In the genomic region with DNA sequence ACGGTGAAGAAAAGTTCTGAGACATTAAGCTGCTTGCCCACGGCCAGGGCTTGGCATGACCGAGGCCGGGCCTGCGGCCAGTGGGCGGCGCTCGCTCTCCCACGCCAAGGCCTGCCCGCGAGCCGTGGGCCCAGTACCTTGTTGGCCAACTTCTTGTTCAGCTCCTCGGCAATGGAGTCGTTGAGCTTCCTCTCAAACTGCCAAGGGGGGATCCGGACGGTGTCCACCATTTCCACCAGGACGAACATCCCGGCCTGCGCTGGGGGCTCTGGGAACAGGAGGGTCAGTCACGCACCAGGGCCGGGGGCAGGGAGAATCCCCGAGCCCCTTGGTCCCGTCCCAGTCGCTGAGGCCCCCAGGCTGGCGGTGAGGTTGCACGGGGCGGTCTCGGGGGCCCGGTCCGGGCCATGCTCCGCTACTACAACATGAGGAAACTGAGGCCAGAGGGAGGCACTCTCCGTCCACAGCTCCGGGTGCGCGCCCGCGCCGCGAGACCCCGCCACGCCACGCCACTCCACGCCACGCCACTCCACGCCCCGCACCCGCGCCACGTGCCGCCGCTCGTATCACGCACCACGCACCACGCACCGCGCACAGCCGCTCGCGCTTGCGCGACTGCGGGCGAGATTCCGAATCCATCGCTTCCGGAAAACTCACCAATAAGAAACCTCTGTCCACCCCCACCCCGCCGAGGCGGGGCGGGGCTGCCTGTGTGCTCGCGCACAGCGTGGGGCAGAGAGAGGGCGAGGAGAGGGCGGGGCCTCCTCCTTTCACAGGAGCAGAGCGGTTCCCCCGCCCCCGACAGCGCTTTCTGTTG, we compare ENCODE assay signal across 1 cellular context.
A peak's percentile ranks its signal among the peaks of the same experiment; 100 is the strongest.
TF ChIP-seq lines count a peak whose summit lies in the region.

A gene with protein sequence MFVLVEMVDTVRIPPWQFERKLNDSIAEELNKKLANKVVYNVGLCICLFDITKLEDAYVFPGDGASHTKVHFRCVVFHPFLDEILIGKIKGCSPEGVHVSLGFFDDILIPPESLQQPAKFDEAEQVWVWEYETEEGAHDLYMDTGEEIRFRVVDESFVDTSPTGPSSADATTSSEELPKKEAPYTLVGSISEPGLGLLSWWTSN (minus strand): TSS at position 617 of the 817 bp plus-strand sequence. CDS start 369 bp downstream, at position 248.

TF ChIP-seq in HepG2, 621 proteins besides CTCF, POLR2A, EP300 and RAD21 (continued from another document and continues in another):
- TF ChIP-seq, protein P1, sequence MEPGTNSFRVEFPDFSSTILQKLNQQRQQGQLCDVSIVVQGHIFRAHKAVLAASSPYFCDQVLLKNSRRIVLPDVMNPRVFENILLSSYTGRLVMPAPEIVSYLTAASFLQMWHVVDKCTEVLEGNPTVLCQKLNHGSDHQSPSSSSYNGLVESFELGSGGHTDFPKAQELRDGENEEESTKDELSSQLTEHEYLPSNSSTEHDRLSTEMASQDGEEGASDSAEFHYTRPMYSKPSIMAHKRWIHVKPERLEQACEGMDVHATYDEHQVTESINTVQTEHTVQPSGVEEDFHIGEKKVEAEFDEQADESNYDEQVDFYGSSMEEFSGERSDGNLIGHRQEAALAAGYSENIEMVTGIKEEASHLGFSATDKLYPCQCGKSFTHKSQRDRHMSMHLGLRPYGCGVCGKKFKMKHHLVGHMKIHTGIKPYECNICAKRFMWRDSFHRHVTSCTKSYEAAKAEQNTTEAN (CRISPR knock-in tag; conservative IDR thresholded peaks at IDR 0.05), result 0 out of 2 replicates have a peak, but pooled peaks have one; percentile 31
- no peak for TF ChIP-seq PHB2 (IDR thresholded peaks at IDR 0.05; ENCODE audit: partially characterized antibody)
- no peak for TF ChIP-seq BORCS8-MEF2B (CRISPR knock-in tag; IDR thresholded peaks at IDR 0.05)
- TF ChIP-seq LCORL (IDR thresholded peaks at IDR 0.05), result no peak
- 0 out of 2 replicates have a peak, but pooled peaks have one; percentile 29 for TF ChIP-seq LCORL (CRISPR knock-in tag; IDR thresholded peaks at IDR 0.05)
- TF ChIP-seq, protein P2, sequence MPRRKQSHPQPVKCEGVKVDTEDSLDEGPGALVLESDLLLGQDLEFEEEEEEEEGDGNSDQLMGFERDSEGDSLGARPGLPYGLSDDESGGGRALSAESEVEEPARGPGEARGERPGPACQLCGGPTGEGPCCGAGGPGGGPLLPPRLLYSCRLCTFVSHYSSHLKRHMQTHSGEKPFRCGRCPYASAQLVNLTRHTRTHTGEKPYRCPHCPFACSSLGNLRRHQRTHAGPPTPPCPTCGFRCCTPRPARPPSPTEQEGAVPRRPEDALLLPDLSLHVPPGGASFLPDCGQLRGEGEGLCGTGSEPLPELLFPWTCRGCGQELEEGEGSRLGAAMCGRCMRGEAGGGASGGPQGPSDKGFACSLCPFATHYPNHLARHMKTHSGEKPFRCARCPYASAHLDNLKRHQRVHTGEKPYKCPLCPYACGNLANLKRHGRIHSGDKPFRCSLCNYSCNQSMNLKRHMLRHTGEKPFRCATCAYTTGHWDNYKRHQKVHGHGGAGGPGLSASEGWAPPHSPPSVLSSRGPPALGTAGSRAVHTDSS (CRISPR knock-in tag; conservative IDR thresholded peaks at IDR 0.05), result no peak
- peak; percentile 63 for TF ChIP-seq ZNF563 (CRISPR knock-in tag; IDR thresholded peaks at IDR 0.05)
- TF ChIP-seq MAF1 (CRISPR knock-in tag; IDR thresholded peaks at IDR 0.05; ENCODE audit: borderline replicate concordance), result 0 out of 2 replicates have a peak, but pooled peaks have one; percentile 5
- no peak for TF ChIP-seq NR2C2 (CRISPR knock-in tag; IDR thresholded peaks at IDR 0.05; ENCODE audit: borderline replicate concordance)
- TF ChIP-seq, protein P3, sequence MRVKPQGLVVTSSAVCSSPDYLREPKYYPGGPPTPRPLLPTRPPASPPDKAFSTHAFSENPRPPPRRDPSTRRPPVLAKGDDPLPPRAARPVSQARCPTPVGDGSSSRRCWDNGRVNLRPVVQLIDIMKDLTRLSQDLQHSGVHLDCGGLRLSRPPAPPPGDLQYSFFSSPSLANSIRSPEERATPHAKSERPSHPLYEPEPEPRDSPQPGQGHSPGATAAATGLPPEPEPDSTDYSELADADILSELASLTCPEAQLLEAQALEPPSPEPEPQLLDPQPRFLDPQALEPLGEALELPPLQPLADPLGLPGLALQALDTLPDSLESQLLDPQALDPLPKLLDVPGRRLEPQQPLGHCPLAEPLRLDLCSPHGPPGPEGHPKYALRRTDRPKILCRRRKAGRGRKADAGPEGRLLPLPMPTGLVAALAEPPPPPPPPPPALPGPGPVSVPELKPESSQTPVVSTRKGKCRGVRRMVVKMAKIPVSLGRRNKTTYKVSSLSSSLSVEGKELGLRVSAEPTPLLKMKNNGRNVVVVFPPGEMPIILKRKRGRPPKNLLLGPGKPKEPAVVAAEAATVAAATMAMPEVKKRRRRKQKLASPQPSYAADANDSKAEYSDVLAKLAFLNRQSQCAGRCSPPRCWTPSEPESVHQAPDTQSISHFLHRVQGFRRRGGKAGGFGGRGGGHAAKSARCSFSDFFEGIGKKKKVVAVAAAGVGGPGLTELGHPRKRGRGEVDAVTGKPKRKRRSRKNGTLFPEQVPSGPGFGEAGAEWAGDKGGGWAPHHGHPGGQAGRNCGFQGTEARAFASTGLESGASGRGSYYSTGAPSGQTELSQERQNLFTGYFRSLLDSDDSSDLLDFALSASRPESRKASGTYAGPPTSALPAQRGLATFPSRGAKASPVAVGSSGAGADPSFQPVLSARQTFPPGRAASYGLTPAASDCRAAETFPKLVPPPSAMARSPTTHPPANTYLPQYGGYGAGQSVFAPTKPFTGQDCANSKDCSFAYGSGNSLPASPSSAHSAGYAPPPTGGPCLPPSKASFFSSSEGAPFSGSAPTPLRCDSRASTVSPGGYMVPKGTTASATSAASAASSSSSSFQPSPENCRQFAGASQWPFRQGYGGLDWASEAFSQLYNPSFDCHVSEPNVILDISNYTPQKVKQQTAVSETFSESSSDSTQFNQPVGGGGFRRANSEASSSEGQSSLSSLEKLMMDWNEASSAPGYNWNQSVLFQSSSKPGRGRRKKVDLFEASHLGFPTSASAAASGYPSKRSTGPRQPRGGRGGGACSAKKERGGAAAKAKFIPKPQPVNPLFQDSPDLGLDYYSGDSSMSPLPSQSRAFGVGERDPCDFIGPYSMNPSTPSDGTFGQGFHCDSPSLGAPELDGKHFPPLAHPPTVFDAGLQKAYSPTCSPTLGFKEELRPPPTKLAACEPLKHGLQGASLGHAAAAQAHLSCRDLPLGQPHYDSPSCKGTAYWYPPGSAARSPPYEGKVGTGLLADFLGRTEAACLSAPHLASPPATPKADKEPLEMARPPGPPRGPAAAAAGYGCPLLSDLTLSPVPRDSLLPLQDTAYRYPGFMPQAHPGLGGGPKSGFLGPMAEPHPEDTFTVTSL (CRISPR knock-in tag; IDR thresholded peaks at IDR 0.05; ENCODE audit: borderline replicate concordance), result no peak
- TF ChIP-seq, protein P4, sequence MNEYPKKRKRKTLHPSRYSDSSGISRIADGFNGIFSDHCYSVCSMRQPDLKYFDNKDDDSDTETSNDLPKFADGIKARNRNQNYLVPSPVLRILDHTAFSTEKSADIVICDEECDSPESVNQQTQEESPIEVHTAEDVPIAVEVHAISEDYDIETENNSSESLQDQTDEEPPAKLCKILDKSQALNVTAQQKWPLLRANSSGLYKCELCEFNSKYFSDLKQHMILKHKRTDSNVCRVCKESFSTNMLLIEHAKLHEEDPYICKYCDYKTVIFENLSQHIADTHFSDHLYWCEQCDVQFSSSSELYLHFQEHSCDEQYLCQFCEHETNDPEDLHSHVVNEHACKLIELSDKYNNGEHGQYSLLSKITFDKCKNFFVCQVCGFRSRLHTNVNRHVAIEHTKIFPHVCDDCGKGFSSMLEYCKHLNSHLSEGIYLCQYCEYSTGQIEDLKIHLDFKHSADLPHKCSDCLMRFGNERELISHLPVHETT (CRISPR knock-in tag; conservative IDR thresholded peaks at IDR 0.05), result no peak
- TF ChIP-seq ZNF235 (CRISPR knock-in tag; IDR thresholded peaks at IDR 0.05; ENCODE audit: borderline replicate concordance), result no peak
- peak; percentile 87; the same call in 1 of the 2 replicates for TF ChIP-seq ZFP36L2 (CRISPR knock-in tag; IDR thresholded peaks at IDR 0.05)
- 0 out of 2 replicates have a peak, but pooled peaks have one; percentile 38 for TF ChIP-seq HOXA9 (CRISPR knock-in tag; IDR thresholded peaks at IDR 0.05; ENCODE audit: borderline replicate concordance)
- TF ChIP-seq TOPORS (CRISPR knock-in tag; IDR thresholded peaks at IDR 0.05), result no peak; the same call in 1 of the 2 replicates
- TF ChIP-seq YY1 (IDR thresholded peaks at IDR 0.05; ENCODE audit: insufficient read depth, insufficient replicate concordance, low read depth, low read length), result peak; percentile 43
- no peak for TF ChIP-seq CHCHD3 (CRISPR knock-in tag; IDR thresholded peaks at IDR 0.05)
- TF ChIP-seq, protein P5, sequence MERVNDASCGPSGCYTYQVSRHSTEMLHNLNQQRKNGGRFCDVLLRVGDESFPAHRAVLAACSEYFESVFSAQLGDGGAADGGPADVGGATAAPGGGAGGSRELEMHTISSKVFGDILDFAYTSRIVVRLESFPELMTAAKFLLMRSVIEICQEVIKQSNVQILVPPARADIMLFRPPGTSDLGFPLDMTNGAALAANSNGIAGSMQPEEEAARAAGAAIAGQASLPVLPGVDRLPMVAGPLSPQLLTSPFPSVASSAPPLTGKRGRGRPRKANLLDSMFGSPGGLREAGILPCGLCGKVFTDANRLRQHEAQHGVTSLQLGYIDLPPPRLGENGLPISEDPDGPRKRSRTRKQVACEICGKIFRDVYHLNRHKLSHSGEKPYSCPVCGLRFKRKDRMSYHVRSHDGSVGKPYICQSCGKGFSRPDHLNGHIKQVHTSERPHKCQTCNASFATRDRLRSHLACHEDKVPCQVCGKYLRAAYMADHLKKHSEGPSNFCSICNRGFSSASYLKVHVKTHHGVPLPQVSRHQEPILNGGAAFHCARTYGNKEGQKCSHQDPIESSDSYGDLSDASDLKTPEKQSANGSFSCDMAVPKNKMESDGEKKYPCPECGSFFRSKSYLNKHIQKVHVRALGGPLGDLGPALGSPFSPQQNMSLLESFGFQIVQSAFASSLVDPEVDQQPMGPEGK (CRISPR knock-in tag; IDR thresholded peaks at IDR 0.05), result peak; percentile 80
- no peak for TF ChIP-seq BRCA1 (CRISPR knock-in tag; IDR thresholded peaks at IDR 0.05)
- no peak for TF ChIP-seq NCOA2 (CRISPR knock-in tag; IDR thresholded peaks at IDR 0.05)
- TF ChIP-seq HMG20A (CRISPR knock-in tag; IDR thresholded peaks at IDR 0.05; ENCODE audit: borderline replicate concordance), result no peak
- TF ChIP-seq, protein P6, sequence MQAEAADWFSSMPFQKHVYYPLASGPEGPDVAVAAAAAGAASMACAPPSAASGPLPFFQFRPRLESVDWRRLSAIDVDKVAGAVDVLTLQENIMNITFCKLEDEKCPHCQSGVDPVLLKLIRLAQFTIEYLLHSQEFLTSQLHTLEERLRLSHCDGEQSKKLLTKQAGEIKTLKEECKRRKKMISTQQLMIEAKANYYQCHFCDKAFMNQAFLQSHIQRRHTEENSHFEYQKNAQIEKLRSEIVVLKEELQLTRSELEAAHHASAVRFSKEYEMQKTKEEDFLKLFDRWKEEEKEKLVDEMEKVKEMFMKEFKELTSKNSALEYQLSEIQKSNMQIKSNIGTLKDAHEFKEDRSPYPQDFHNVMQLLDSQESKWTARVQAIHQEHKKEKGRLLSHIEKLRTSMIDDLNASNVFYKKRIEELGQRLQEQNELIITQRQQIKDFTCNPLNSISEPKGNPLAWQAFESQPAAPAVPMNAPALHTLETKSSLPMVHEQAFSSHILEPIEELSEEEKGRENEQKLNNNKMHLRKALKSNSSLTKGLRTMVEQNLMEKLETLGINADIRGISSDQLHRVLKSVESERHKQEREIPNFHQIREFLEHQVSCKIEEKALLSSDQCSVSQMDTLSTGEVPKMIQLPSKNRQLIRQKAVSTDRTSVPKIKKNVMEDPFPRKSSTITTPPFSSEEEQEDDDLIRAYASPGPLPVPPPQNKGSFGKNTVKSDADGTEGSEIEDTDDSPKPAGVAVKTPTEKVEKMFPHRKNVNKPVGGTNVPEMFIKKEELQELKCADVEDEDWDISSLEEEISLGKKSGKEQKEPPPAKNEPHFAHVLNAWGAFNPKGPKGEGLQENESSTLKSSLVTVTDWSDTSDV (CRISPR knock-in tag; IDR thresholded peaks at IDR 0.05), result no peak
- no peak for TF ChIP-seq THYN1 (CRISPR knock-in tag; IDR thresholded peaks at IDR 0.05; ENCODE audit: borderline replicate concordance, low read depth)
- TF ChIP-seq ZSCAN31 (CRISPR knock-in tag; IDR thresholded peaks at IDR 0.05; ENCODE audit: low read depth), result no peak
- TF ChIP-seq ZBTB7A (CRISPR knock-in tag; IDR thresholded peaks at IDR 0.05), result no peak
- TF ChIP-seq, protein P7, sequence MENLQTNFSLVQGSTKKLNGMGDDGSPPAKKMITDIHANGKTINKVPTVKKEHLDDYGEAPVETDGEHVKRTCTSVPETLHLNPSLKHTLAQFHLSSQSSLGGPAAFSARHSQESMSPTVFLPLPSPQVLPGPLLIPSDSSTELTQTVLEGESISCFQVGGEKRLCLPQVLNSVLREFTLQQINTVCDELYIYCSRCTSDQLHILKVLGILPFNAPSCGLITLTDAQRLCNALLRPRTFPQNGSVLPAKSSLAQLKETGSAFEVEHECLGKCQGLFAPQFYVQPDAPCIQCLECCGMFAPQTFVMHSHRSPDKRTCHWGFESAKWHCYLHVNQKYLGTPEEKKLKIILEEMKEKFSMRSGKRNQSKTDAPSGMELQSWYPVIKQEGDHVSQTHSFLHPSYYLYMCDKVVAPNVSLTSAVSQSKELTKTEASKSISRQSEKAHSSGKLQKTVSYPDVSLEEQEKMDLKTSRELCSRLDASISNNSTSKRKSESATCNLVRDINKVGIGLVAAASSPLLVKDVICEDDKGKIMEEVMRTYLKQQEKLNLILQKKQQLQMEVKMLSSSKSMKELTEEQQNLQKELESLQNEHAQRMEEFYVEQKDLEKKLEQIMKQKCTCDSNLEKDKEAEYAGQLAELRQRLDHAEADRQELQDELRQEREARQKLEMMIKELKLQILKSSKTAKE (CRISPR knock-in tag; IDR thresholded peaks at IDR 0.05; ENCODE audit: borderline replicate concordance), result no peak
- no peak for TF ChIP-seq KLF6 (CRISPR knock-in tag; IDR thresholded peaks at IDR 0.05)
- peak; percentile 62; the same call in 1 of the 2 replicates for TF ChIP-seq KMT2A (CRISPR knock-in tag; IDR thresholded peaks at IDR 0.05)
- TF ChIP-seq, protein P8, sequence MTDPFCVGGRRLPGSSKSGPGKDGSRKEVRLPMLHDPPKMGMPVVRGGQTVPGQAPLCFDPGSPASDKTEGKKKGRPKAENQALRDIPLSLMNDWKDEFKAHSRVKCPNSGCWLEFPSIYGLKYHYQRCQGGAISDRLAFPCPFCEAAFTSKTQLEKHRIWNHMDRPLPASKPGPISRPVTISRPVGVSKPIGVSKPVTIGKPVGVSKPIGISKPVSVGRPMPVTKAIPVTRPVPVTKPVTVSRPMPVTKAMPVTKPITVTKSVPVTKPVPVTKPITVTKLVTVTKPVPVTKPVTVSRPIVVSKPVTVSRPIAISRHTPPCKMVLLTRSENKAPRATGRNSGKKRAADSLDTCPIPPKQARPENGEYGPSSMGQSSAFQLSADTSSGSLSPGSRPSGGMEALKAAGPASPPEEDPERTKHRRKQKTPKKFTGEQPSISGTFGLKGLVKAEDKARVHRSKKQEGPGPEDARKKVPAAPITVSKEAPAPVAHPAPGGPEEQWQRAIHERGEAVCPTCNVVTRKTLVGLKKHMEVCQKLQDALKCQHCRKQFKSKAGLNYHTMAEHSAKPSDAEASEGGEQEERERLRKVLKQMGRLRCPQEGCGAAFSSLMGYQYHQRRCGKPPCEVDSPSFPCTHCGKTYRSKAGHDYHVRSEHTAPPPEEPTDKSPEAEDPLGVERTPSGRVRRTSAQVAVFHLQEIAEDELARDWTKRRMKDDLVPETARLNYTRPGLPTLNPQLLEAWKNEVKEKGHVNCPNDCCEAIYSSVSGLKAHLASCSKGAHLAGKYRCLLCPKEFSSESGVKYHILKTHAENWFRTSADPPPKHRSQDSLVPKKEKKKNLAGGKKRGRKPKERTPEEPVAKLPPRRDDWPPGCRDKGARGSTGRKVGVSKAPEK (CRISPR knock-in tag; IDR thresholded peaks at IDR 0.05; ENCODE audit: borderline replicate concordance), result no peak
- no peak for TF ChIP-seq TOE1 (CRISPR knock-in tag; IDR thresholded peaks at IDR 0.05)
- TF ChIP-seq ZNF547 (CRISPR knock-in tag; IDR thresholded peaks at IDR 0.05), result no peak
- TF ChIP-seq SP2 (CRISPR knock-in tag; IDR thresholded peaks at IDR 0.05), result peak; percentile 41; the same call in 1 of the 2 replicates
- TF ChIP-seq MXI1 (IDR thresholded peaks at IDR 0.05; ENCODE audit: borderline replicate concordance, low read depth, low read length), result peak; percentile 94; the same call in 2 of the 3 replicates
